ENCODE assay signal across 11 cellular contexts in genomic region chr11:33396361-33396760, GRCh38.
"Had no signal": no experiment of that assay in that cellular context is flagged by ENCODE, and none has a peak within 500 bp of the region (broad histone marks: within the 10 kb centered on the region; RNA-seq: fewer than 3 reads in every experiment).

No MANE protein-coding gene starts in this region.

- H3K27ac ChIP-seq: GM23248 had no signal

- H3K4me2 ChIP-seq: GM23338 had no signal

- H3K4me1 ChIP-seq: HAP-1 had no signal

- H3K9me3 Mint-ChIP-seq: GM23338, H9, HFFc6 had no signal

- H3K36me3 ChIP-seq: HAP-1 had no signal

- H2AFZ ChIP-seq: GM23248, GM23338 had no signal

- H3K9me3 ChIP-seq: HAP-1 had no signal

- FAIRE-seq: H1, H54 had no signal

- H3K4me1 Mint-ChIP-seq: GM23338, H9 had no signal

- DNase-seq: GM23248, GOT3, H7, H9, HCEC 1CT, HFFc6 had no signal

- H3K27ac Mint-ChIP-seq: GM23338, H9, HFFc6 had no signal

- H3K4me3 ChIP-seq: GM23248, GM23338, HAP-1 had no signal

- H3K4me3 Mint-ChIP-seq: GM23338, H9, HFFc6 had no signal

- H3K9ac ChIP-seq: GM23248 had no signal

- ATAC-seq: GM23338, HCT116 had no signal
